Comparison of ENCODE assay signal across 17 cellular contexts in the genomic region with DNA sequence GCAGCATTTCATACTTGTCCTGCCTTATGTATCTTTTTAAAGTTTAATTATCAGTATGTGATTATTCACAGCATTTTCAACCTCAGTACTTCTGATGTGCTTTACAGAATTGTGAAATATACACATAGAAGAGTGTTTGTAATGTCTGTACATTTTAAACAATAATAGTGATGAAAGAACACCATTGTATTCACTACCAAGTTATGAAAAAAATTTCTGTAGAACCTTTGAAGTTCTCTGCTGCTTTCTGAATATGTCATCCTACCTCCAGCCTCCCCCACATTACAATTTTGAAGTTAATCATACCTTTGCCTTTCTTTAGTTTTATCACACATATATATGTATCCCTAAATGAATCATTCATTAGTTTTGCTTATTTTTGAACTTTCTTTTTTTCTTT. TPM values are rescaled to one million over a fixed set of nuclear protein-coding genes. Genes with fewer than 3 reads are reported as not detected.
A peak's percentile ranks its signal among the peaks of the same experiment; 100 is the strongest.
DNase-seq lines count a peak whose midpoint lies in the region; TF ChIP-seq lines count a peak whose summit lies in the region.
"Had no signal": no experiment of that assay in that cellular context is flagged by ENCODE, and none has a peak within 500 bp of the region (broad histone marks: within the 10 kb centered on the region; RNA-seq: fewer than 3 reads in every experiment).

No MANE protein-coding gene starts in this region.

- no peaks in the 10 kb centered on the region for H3K9me3 Mint-ChIP-seq in nephron
- H3K9me3 Mint-ChIP-seq in progenitor cell of endocrine pancreas (ENCODE audit: low read depth) = no peaks in the 10 kb centered on the region
- H3K9me3 Mint-ChIP-seq: activated T-helper 1 cell treated with anti-CD3 and anti-CD28 coated beads, Interleukin-12 subunit alpha, Interleukin-12 subunit beta, Interleukin-2, Interleukin-4 antibody, amounts not matched to agents 30 ng/mL and 10 ng/mL and 1 ng/mL, durations not matched to agents 14 hours and 24 hours and 36 hours; GM23338; T-helper 2 cell treated with Interferon-gamma antibody and Interleukin-4, amounts not matched to agents 5 μg/mL and 100 μg/mL, for 36 hours had no signal

- intact Hi-C loops in mammary epithelial cell (cut with micrococcal nuclease) = no loop called here

- no peaks in the 10 kb centered on the region for H4K20me1 ChIP-seq in mammary epithelial cell (ENCODE audit: insufficient read depth, low read length)

- H3K4me1 ChIP-seq in ACC112 (ENCODE audit: control insufficient read depth, insufficient read depth, low read length, unreplicated experiment) = peaks cover 84% of the 10 kb centered on the region
- H3K4me1 ChIP-seq in mammary epithelial cell (ENCODE audit: insufficient read depth, low read length) = peaks cover 47% of the 10 kb centered on the region

- H3K36me3 ChIP-seq in ACC112 (ENCODE audit: insufficient read depth, low read length) (peaks cover 10% of the 10 kb centered on the region; the same call in 1 of the 2 replicates), mammary epithelial cell (ENCODE audit: insufficient read depth, low read length) (peaks cover 5% of the 10 kb centered on the region)
- H3K36me3 ChIP-seq: sigmoid colon had no signal

- peak overlapping the region; percentile 75 for H3K27ac ChIP-seq in ACC112 (ENCODE audit: low read depth, low read length)
- peak overlapping the region; percentile 84 for H3K27ac ChIP-seq in mammary epithelial cell (ENCODE audit: insufficient read depth, low read depth, low read length)
- no peak overlapping the region for H3K27ac ChIP-seq in substantia nigra (ENCODE audit: low read depth, low read length, poor library complexity, severe bottlenecking)

- peak; percentile 15 for DNase-seq in HT1080 (ENCODE audit: low read depth)
- DNase-seq in mammary epithelial cell = peak; percentile 84
- no peak for DNase-seq in germinal center (ENCODE audit: low spot score)
- no peak for DNase-seq in progenitor cell of endocrine pancreas (ENCODE audit: low spot score, unreplicated experiment)
- no peak for DNase-seq in hypothalamus (lab: John Stamatoyannopoulos, UW)
- DNase-seq in substantia nigra (lab: John Stamatoyannopoulos, UW) = no peak
- DNase-seq: DMS53; NCI-H2081 treated with DMSO at 0.1 percent for 48 hours; NCI-H748 treated with DMSO at 0.1 percent for 48 hours; sigmoid colon; stimulated activated CD4-positive, alpha-beta T cell treated with anti-CD3 and anti-CD28 coated beads, Interleukin-4, amount 100 ng/mL, for 24 hours had no signal

- H3K4me3 ChIP-seq in ACC112 (ENCODE audit: low read depth, low read length) = peak overlapping the region; percentile 22; the same call in 1 of the 2 replicates
- no peak overlapping the region for H3K4me3 ChIP-seq in mammary epithelial cell (replicated peaks in 1 of 3; ENCODE audit: insufficient read depth in 1 of 3, low read depth in 2 of 3, low read length in 3 of 3)
- H3K4me3 ChIP-seq: GM23338, lung, sigmoid colon had no signal

- H3K9me3 ChIP-seq in mammary epithelial cell (replicated peaks; ENCODE audit: insufficient read depth, low read length) = no peaks in the 10 kb centered on the region
- H3K9me3 ChIP-seq: sigmoid colon had no signal

- H3K79me2 ChIP-seq in ACC112 (ENCODE audit: control insufficient read depth, insufficient read depth, low read length, unreplicated experiment) (peaks cover 97% of the 10 kb centered on the region), mammary epithelial cell (ENCODE audit: insufficient read depth, low read length) (peaks cover 97% of the 10 kb centered on the region)

- H3K4me2 ChIP-seq in mammary epithelial cell (ENCODE audit: insufficient read depth, low read depth, low read length) = peak overlapping the region; percentile 54
- H3K4me2 ChIP-seq: GM23338 had no signal

- CTCF ChIA-PET in mammary epithelial cell (lab: Charles Lee; ENCODE audit: low non-redundant PET) = no interaction called here

- BruUV-seq in mammary epithelial cell (replicated peaks; lab: Mats Ljungman, UMichigan) = no TSS peak

- H3K36me3 Mint-ChIP-seq in nephron (ENCODE audit: low read depth) = peaks cover 3% of the 10 kb centered on the region
- H3K36me3 Mint-ChIP-seq in progenitor cell of endocrine pancreas (ENCODE audit: insufficient read depth) = peaks cover 4% of the 10 kb centered on the region

- dilution Hi-C loops in mammary epithelial cell (cut with HindIII; ENCODE audit: low sequenced_read_pairs) = no loop called here

- in situ Hi-C loops in mammary epithelial cell (cut with MboI; ENCODE audit: low sequenced_read_pairs in 2 of 2) = no loop called here

- no peaks in the 10 kb centered on the region for H3K27me3 ChIP-seq in ACC112 (ENCODE audit: insufficient read depth, low read length)
- no peaks in the 10 kb centered on the region for H3K27me3 ChIP-seq in mammary epithelial cell (ENCODE audit: insufficient read depth, low read length)
- H3K27me3 ChIP-seq: sigmoid colon had no signal

- TF ChIP-seq CTCF in mammary epithelial cell (conservative IDR thresholded peaks at IDR 0.05 in 1 of 2, IDR thresholded peaks at IDR 0.05 in 1 of 2; ENCODE audit: extremely low read depth in 1 of 2, insufficient read depth in 1 of 2, low read depth in 1 of 2, low read length in 2 of 2) (no peak), nephron (IDR thresholded peaks at IDR 0.05; ENCODE audit: unreplicated experiment in 3 of 3) (no peak), progenitor cell of endocrine pancreas (IDR thresholded peaks at IDR 0.05; ENCODE audit: unreplicated experiment) (no peak)

- H3K4me3 Mint-ChIP-seq in nephron (no peak overlapping the region), progenitor cell of endocrine pancreas (ENCODE audit: low read depth) (no peak overlapping the region)
- H3K4me3 Mint-ChIP-seq: activated T-helper 1 cell treated with anti-CD3 and anti-CD28 coated beads, Interleukin-12 subunit alpha, Interleukin-12 subunit beta, Interleukin-2, Interleukin-4 antibody, amounts not matched to agents 30 ng/mL and 10 ng/mL and 1 ng/mL, durations not matched to agents 14 hours and 24 hours and 36 hours; GM23338; T-helper 2 cell treated with Interferon-gamma antibody and Interleukin-4, amounts not matched to agents 5 μg/mL and 100 μg/mL, for 36 hours had no signal

- H3K27me3 Mint-ChIP-seq in nephron (ENCODE audit: low read depth) (no peaks in the 10 kb centered on the region), progenitor cell of endocrine pancreas (no peaks in the 10 kb centered on the region)

- peak overlapping the region; percentile 25 for H3K9ac ChIP-seq in mammary epithelial cell (ENCODE audit: insufficient read depth, low read length)

- peak overlapping the region; percentile 77 to 82 (median 79) for H3K27ac Mint-ChIP-seq in nephron
- no peak overlapping the region for H3K27ac Mint-ChIP-seq in progenitor cell of endocrine pancreas
- H3K27ac Mint-ChIP-seq: activated T-helper 1 cell treated with anti-CD3 and anti-CD28 coated beads, Interleukin-12 subunit alpha, Interleukin-12 subunit beta, Interleukin-2, Interleukin-4 antibody, amounts not matched to agents 30 ng/mL and 10 ng/mL and 1 ng/mL, durations not matched to agents 14 hours and 24 hours and 36 hours; GM23338; T-helper 2 cell treated with Interferon-gamma antibody and Interleukin-4, amounts not matched to agents 5 μg/mL and 100 μg/mL, for 36 hours had no signal

- H2AFZ ChIP-seq in ACC112 (ENCODE audit: low read length, unreplicated experiment) (no peak overlapping the region), mammary epithelial cell (ENCODE audit: low read depth, low read length) (no peak overlapping the region)
- H2AFZ ChIP-seq: GM23338 had no signal

- H3K4me1 Mint-ChIP-seq in nephron = peaks cover 28% of the 10 kb centered on the region
- peaks cover 13% of the 10 kb centered on the region for H3K4me1 Mint-ChIP-seq in progenitor cell of endocrine pancreas (ENCODE audit: low read depth)

RNA-seq across cellular contexts. Expression of gene FRMD6, which starts 24.8 kb away (rescaled TPM):
- total RNA-seq in HT1080 (2014; rRNA removed; shearing (Covaris generic)) = 121 and 128 TPM in 2 replicates
- 107 and 129 TPM in 2 replicates for polyA plus RNA-seq in HT1080 (2015; cell fraction: cytosol; rRNA removed)
- polyA plus RNA-seq in HT1080 (2015; cell fraction: nucleus; rRNA removed) = 148 and 154 TPM in 2 replicates
- total RNA-seq in mammary epithelial cell = 100 to 1,000 TPM; 191 to 302 TPM
- polyA plus RNA-seq in mammary epithelial cell = 60.4 TPM
- polyA minus RNA-seq in mammary epithelial cell = 101 TPM
- 40.7 and 45.8 TPM in 2 replicates for total RNA-seq in progenitor cell of endocrine pancreas

Comparison
In these comparisons a context has a peak if more than half of its experiments do, and no peak if none do; other contexts are left out.
1. DNase-seq: peak in HT1080 (single experiment) and mammary epithelial cell (single experiment); none in germinal center (single experiment), progenitor cell of endocrine pancreas (single experiment), hypothalamus (0 of 51) and substantia nigra (0 of 49).